Comparison of ENCODE assay signal across 8 cellular contexts in genomic region chr4:17511950-17512795, GRCh38. TPM values are rescaled to one million over a fixed set of nuclear protein-coding genes. Genes with fewer than 3 reads are reported as not detected.
DNase-seq lines count a peak whose midpoint lies in the region; ATAC-seq and TF ChIP-seq lines count a peak whose summit lies in the region.

Gene QDPR (minus strand): TSS chr4:17512090. CDS start chr4:17512054, 36 bp downstream.

- ATAC-seq in GM18867 (IDR thresholded peaks at IDR 0.05; ENCODE audit: unreplicated experiment) (peak; percentile 97), HG03095 (IDR thresholded peaks at IDR 0.05; ENCODE audit: unreplicated experiment) (peak; percentile 96)
- ATAC-seq in activated CD8-positive, alpha-beta T cell treated with anti-CD3 and anti-CD28 coated beads, Interleukin-2, amount 10 ng/mL, durations not matched to agents 7 days and 5 days = peak; percentile 96

- peaks cover 15% of the 10 kb centered on the region for H3K36me3 Mint-ChIP-seq in activated CD8-positive, alpha-beta T cell treated with anti-CD3 and anti-CD28 coated beads, Interleukin-2, amount 10 ng/mL, durations not matched to agents 7 days and 5 days (ENCODE audit: low read depth)

- TF ChIP-seq CTCF in AG10803 (conservative IDR thresholded peaks at IDR 0.05; ENCODE audit: low read length) = peak; percentile 16

- H3K4me3 ChIP-seq in AG10803 (ENCODE audit: low read length) = peak within 1 kb of the TSS; percentile 76

- CTCF ChIA-PET in activated CD8-positive, alpha-beta T cell treated with anti-CD3 and anti-CD28 coated beads, Interleukin-2, amount 10 ng/mL, durations not matched to agents 7 days and 5 days (lab: Charles Lee) = interaction anchor here (1.0 to 1.9 kb wide), 8 partner anchors 10 to 298 kb away, joined by 3 to 6 read pairs (median 4); no protein-coding TSS in a partner anchor

- DNase-seq in AG10803 (ENCODE audit: low read depth) (peak; percentile 65), NCI-H510A treated with DMSO at 0.1 percent for 48 hours (lab: John Stamatoyannopoulos, UW) (peak; percentile 52), lung microvascular endothelial cell (ENCODE audit: low read depth in 2 of 2) (peak; percentile 73 to 85)
- DNase-seq in activated CD8-positive, alpha-beta T cell treated with anti-CD3 and anti-CD28 coated beads, Interleukin-2, amount 10 ng/mL, durations not matched to agents 7 days and 5 days = peak; percentile 77
- peak; percentile 44 for DNase-seq in effector CD4-positive, alpha-beta T cell
- peak; percentile 60 to 78 (median 60) for DNase-seq in stimulated activated CD4-positive, alpha-beta T cell treated with anti-CD3 and anti-CD28 coated beads, TNF-alpha, amount 100 ng/mL, for 48 hours (ENCODE audit: low read depth in 3 of 3)

- no peaks in the 10 kb centered on the region for H3K9me3 Mint-ChIP-seq in activated CD8-positive, alpha-beta T cell treated with anti-CD3 and anti-CD28 coated beads, Interleukin-2, amount 10 ng/mL, durations not matched to agents 7 days and 5 days (ENCODE audit: insufficient read depth)

- peaks cover 21% of the 10 kb centered on the region for H3K4me1 Mint-ChIP-seq in activated CD8-positive, alpha-beta T cell treated with anti-CD3 and anti-CD28 coated beads, Interleukin-2, amount 10 ng/mL, durations not matched to agents 7 days and 5 days (ENCODE audit: low read depth)

- peaks cover 9% of the 10 kb centered on the region for H3K27me3 Mint-ChIP-seq in activated CD8-positive, alpha-beta T cell treated with anti-CD3 and anti-CD28 coated beads, Interleukin-2, amount 10 ng/mL, durations not matched to agents 7 days and 5 days (ENCODE audit: low read depth)

- peak within 1 kb of the TSS; percentile 88 for H3K27ac Mint-ChIP-seq in activated CD8-positive, alpha-beta T cell treated with anti-CD3 and anti-CD28 coated beads, Interleukin-2, amount 10 ng/mL, durations not matched to agents 7 days and 5 days

- POLR2A ChIA-PET in activated CD8-positive, alpha-beta T cell treated with anti-CD3 and anti-CD28 coated beads, Interleukin-2, amount 10 ng/mL, durations not matched to agents 7 days and 5 days (lab: Charles Lee) = no interaction called here

- H3K4me3 Mint-ChIP-seq in activated CD8-positive, alpha-beta T cell treated with anti-CD3 and anti-CD28 coated beads, Interleukin-2, amount 10 ng/mL, durations not matched to agents 7 days and 5 days = peak within 1 kb of the TSS; percentile 96

RNA-seq across cellular contexts. Expression of gene QDPR, which starts in this region (rescaled TPM):
- 10 to 100 TPM; 20.0 to 21.2 TPM for total RNA-seq in activated CD8-positive, alpha-beta T cell treated with anti-CD3 and anti-CD28 coated beads, Interleukin-2, amount 10 ng/mL, durations not matched to agents 7 days and 5 days
- total RNA-seq in lung microvascular endothelial cell = 10.5 and 12.7 TPM in 2 replicates

Comparison
In these comparisons a context has a peak if more than half of its experiments do, and no peak if none do; other contexts are left out.
1. Peak in every context shown above with its lines: DNase-seq, ATAC-seq and H3K4me3 ChIP-seq.